Comparison of ENCODE assay signal across 14 cellular contexts in genomic region chr5:132770476-132771159, GRCh38. TPM values are rescaled to one million over a fixed set of nuclear protein-coding genes. Genes with fewer than 3 reads are reported as not detected.
DNase-seq lines count a peak whose midpoint lies in the region; ATAC-seq, FAIRE-seq and TF ChIP-seq lines count a peak whose summit lies in the region.
"Had no signal": no experiment of that assay in that cellular context is flagged by ENCODE, and none has a peak within 500 bp of the region (broad histone marks: within the 10 kb centered on the region; RNA-seq: fewer than 3 reads in every experiment).

No MANE protein-coding gene starts in this region.

- H4K20me1 ChIP-seq in endothelial cell of umbilical vein (replicated peaks; ENCODE audit: control insufficient read depth, extremely low read depth, insufficient read depth, low read length), result no peaks in the 10 kb centered on the region

- TF ChIP-seq POLR2A in Peyer's patch (IDR thresholded peaks at IDR 0.05) (no peak), endothelial cell of umbilical vein (IDR thresholded peaks at IDR 0.05; ENCODE audit: low read depth, low read length) (no peak)

- peak overlapping the region in 1 of 2 experiments; percentile 30 for H3K4ac ChIP-seq in mesenchymal stem cell (ENCODE audit: low read depth in 1 of 2, low read length in 2 of 2)

- peak overlapping the region; percentile 68 for H2BK120ac ChIP-seq in mesenchymal stem cell (ENCODE audit: low read depth, low read length)

- H3K9me1 ChIP-seq in endothelial cell of umbilical vein (replicated peaks; ENCODE audit: control insufficient read depth, extremely low read depth, insufficient read depth, low read length), result no peaks in the 10 kb centered on the region

- H2BK15ac ChIP-seq in mesenchymal stem cell (ENCODE audit: low read depth, poor library complexity, severe bottlenecking), result no peak overlapping the region

- no peak overlapping the region for H2BK12ac ChIP-seq in mesenchymal stem cell (ENCODE audit: low read length in 2 of 2)

- 96% methylated on average over 8 of the region's 8 CpGs for WGBS in mesenchymal stem cell

- H3K79me2 ChIP-seq in endothelial cell of umbilical vein (ENCODE audit: control insufficient read depth, insufficient read depth, low read length), result peaks cover 61% of the 10 kb centered on the region

- no peak overlapping the region for H3K9ac ChIP-seq in endothelial cell of umbilical vein (replicated peaks; ENCODE audit: extremely low read depth, insufficient read depth, low read length)
- no peak overlapping the region for H3K9ac ChIP-seq in mesenchymal stem cell (ENCODE audit: low read length)

- peak overlapping the region; percentile 51 for H2AK5ac ChIP-seq in mesenchymal stem cell (ENCODE audit: low read length, severe bottlenecking)

- H3K4me3 ChIP-seq in Peyer's patch (no peak overlapping the region), endothelial cell of umbilical vein (replicated peaks in 1 of 3; ENCODE audit: insufficient read depth in 1 of 3, low read depth in 1 of 3, low read length in 3 of 3) (no peak overlapping the region), mesenchymal stem cell (ENCODE audit: insufficient read depth in 1 of 2, low read depth in 1 of 2, low read length in 2 of 2) (no peak overlapping the region)

- no peak overlapping the region for H4K91ac ChIP-seq in mesenchymal stem cell (ENCODE audit: low read length)

- no TSS peak for BruUV-seq in endothelial cell of umbilical vein (replicated peaks; lab: Mats Ljungman, UMichigan)

- intact Hi-C loops in endothelial cell of umbilical vein (cut with micrococcal nuclease), result no loop called here

- no peak overlapping the region for H3K23ac ChIP-seq in mesenchymal stem cell (ENCODE audit: low read length in 2 of 2)

- peak overlapping the region in 1 of 4 donors; percentile 18 for H3K27ac ChIP-seq in Peyer's patch
- H3K27ac ChIP-seq in endothelial cell of umbilical vein (ENCODE audit: insufficient read depth, low read depth, low read length), result peak overlapping the region; percentile 55
- H3K27ac ChIP-seq in mesenchymal stem cell (ENCODE audit: low read length, poor library complexity, severe bottlenecking), result no peak overlapping the region
- H3K27ac ChIP-seq in temporal lobe (ENCODE audit: low read depth, low read length), result peak overlapping the region; percentile 94
- H3K27ac ChIP-seq: foreskin keratinocyte had no signal

- H3K9me3 ChIP-seq in Peyer's patch (no peaks in the 10 kb centered on the region), endothelial cell of umbilical vein (replicated peaks; ENCODE audit: control insufficient read depth, insufficient read depth, low read length) (no peaks in the 10 kb centered on the region), mesenchymal stem cell (ENCODE audit: control insufficient read depth, low read length) (no peaks in the 10 kb centered on the region)

- no peaks in the 10 kb centered on the region for H3K27me3 ChIP-seq in Peyer's patch
- H3K27me3 ChIP-seq in endothelial cell of umbilical vein (ENCODE audit: control insufficient read depth in 2 of 2, insufficient read depth in 2 of 2, low read length in 2 of 2), result no peaks in the 10 kb centered on the region
- no peaks in the 10 kb centered on the region for H3K27me3 ChIP-seq in mesenchymal stem cell (ENCODE audit: control insufficient read depth in 1 of 2, insufficient read depth in 1 of 2, low read length in 2 of 2)
- H3K27me3 ChIP-seq: foreskin keratinocyte had no signal

- peak in 2 of 3 donors; percentile 24 to 34 for DNase-seq in Peyer's patch
- DNase-seq in endothelial cell of umbilical vein (ENCODE audit: low read depth, low spot score), result peak; percentile 68
- no peak for DNase-seq in mesenchymal stem cell
- no peak for DNase-seq in NCI-H2081 treated with DMSO at 0.1 percent for 48 hours (lab: John Stamatoyannopoulos, UW)
- no peak for DNase-seq in hepatic stellate cell (ENCODE audit: low spot score)
- DNase-seq: foreskin keratinocyte, left colon, NCI-H1092 treated with DMSO at 0.1 percent for 48 hours, NCI-H345 had no signal

- H2BK5ac ChIP-seq in mesenchymal stem cell (ENCODE audit: low read depth, low read length, poor library complexity, severe bottlenecking), result no peak overlapping the region

- TF ChIP-seq CTCF in Peyer's patch (IDR thresholded peaks at IDR 0.05), result no peak
- no peak for TF ChIP-seq CTCF in endothelial cell of umbilical vein (IDR thresholded peaks at IDR 0.05; ENCODE audit: extremely low read depth in 1 of 2, insufficient read depth in 1 of 2, low read depth in 1 of 2, low read length in 2 of 2)

- peak; percentile 78 for FAIRE-seq in endothelial cell of umbilical vein (lab: Jason Lieb, UNC)
- FAIRE-seq: G401.6, GM18507 had no signal

- no peak overlapping the region for H3K14ac ChIP-seq in mesenchymal stem cell (ENCODE audit: low read length in 2 of 2)

- H4K8ac ChIP-seq in mesenchymal stem cell (ENCODE audit: low read length), result no peak overlapping the region

- H3K4me1 ChIP-seq in Peyer's patch (peaks cover 0 to 31% (median 0%) of the 10 kb centered on the region in 4 donors), endothelial cell of umbilical vein (ENCODE audit: control insufficient read depth, extremely low read depth, insufficient read depth, low read length) (peaks cover 28% of the 10 kb centered on the region), mesenchymal stem cell (ENCODE audit: control insufficient read depth, insufficient read depth, low read depth, low read length) (peaks cover 55% of the 10 kb centered on the region)

- H2AFZ ChIP-seq in endothelial cell of umbilical vein (ENCODE audit: low read depth, low read length) (no peak overlapping the region), mesenchymal stem cell (ENCODE audit: low read depth, low read length) (no peak overlapping the region)

- no peaks in the 10 kb centered on the region for H3K36me3 ChIP-seq in Peyer's patch
- no peaks in the 10 kb centered on the region for H3K36me3 ChIP-seq in endothelial cell of umbilical vein (ENCODE audit: control insufficient read depth in 2 of 2, extremely low read depth in 1 of 2, insufficient read depth in 2 of 2, low read length in 2 of 2)
- H3K36me3 ChIP-seq in mesenchymal stem cell (ENCODE audit: control insufficient read depth in 1 of 2, insufficient read depth in 2 of 2, low read depth in 1 of 2, low read length in 2 of 2), result peaks cover 0 to 31% of the 10 kb centered on the region in 2 experiments

- H3K4me2 ChIP-seq in endothelial cell of umbilical vein (ENCODE audit: insufficient read depth, low read length), result no peak overlapping the region
- H3K4me2 ChIP-seq in mesenchymal stem cell (ENCODE audit: low read length, poor library complexity, severe bottlenecking), result no peak overlapping the region

- peaks cover 60% of the 10 kb centered on the region for H3K79me1 ChIP-seq in mesenchymal stem cell (replicated peaks; ENCODE audit: low read length, poor library complexity, severe bottlenecking)

- dilution Hi-C loops in endothelial cell of umbilical vein (cut with MboI; ENCODE audit: extremely low pct_ligation_motif_present, low sequenced_read_pairs), result no loop called here

- CTCF ChIA-PET in endothelial cell of umbilical vein (lab: Charles Lee), result interaction anchor here (1.3 to 4.1 kb wide), 4 partner anchors 16 to 50 kb away, joined by 4 to 17 read pairs (median 10); partner anchors contain the start of genes CCNI2 and KIF3A

- POLR2A ChIA-PET in endothelial cell of umbilical vein (lab: Charles Lee), result no interaction called here

- H3K18ac ChIP-seq in mesenchymal stem cell (ENCODE audit: low read depth in 1 of 2, low read length in 2 of 2), result peak overlapping the region in 1 of 2 experiments; percentile 23

- ATAC-seq in HG03135 (IDR thresholded peaks at IDR 0.05; ENCODE audit: unreplicated experiment), result no peak
- ATAC-seq: foreskin keratinocyte, left colon had no signal

RNA-seq across cellular contexts. Expression of gene SEPTIN8, which starts 6.4 kb away (rescaled TPM):
- total RNA-seq in Peyer's patch (10 to 100 TPM; 33.6 to 85.8 (median 56.2) TPM), endothelial cell of umbilical vein (77.2 and 82.1 TPM in 2 replicates), temporal lobe (27.3 TPM)
- polyA plus RNA-seq in endothelial cell of umbilical vein, result 45.3 and 56.6 TPM in 2 replicates
- polyA plus RNA-seq in endothelial cell of umbilical vein (2011; cell fraction: cytosol; rRNA removed), result 56.2 and 59.9 TPM in 2 replicates
- polyA plus RNA-seq in endothelial cell of umbilical vein (2011; cell fraction: nucleus; rRNA removed), result 169 and 191 TPM in 2 replicates
- 64.5 and 64.8 TPM in 2 replicates for polyA plus RNA-seq in endothelial cell of umbilical vein (2012)
- 74.2 and 83.0 TPM in 2 replicates for polyA minus RNA-seq in endothelial cell of umbilical vein
- polyA minus RNA-seq in endothelial cell of umbilical vein (2011; cell fraction: cytosol; rRNA and poly(A)+ RNA removed), result 8.4 TPM
- 39.0 and 42.6 TPM in 2 replicates for polyA minus RNA-seq in endothelial cell of umbilical vein (2011; cell fraction: nucleus; rRNA and poly(A)+ RNA removed)
- polyA plus RNA-seq in mesenchymal stem cell (2013, experiment 1 of 2), result 56.6 TPM
- 56.6 TPM for polyA plus RNA-seq in mesenchymal stem cell (2013, experiment 2 of 2)

RNA-seq across cellular contexts. Expression of gene CCNI2, which starts 23.4 kb away (rescaled TPM):
- total RNA-seq in Peyer's patch, result 10 to 100 TPM in 2 of 4 donors, 1 to 10 TPM in 2; 7.1 to 30.8 (median 11.7) TPM
- 0.53 TPM in 1 of 2 replicates, not detected in the other for total RNA-seq in endothelial cell of umbilical vein
- 0.13 and 0.25 TPM in 2 replicates for polyA plus RNA-seq in endothelial cell of umbilical vein
- 0.08 and 0.14 TPM in 2 replicates for polyA plus RNA-seq in endothelial cell of umbilical vein (2011; cell fraction: cytosol; rRNA removed)
- 0.62 and 1.1 TPM in 2 replicates for polyA plus RNA-seq in endothelial cell of umbilical vein (2011; cell fraction: nucleus; rRNA removed)
- 3.4 and 4.1 TPM in 2 replicates for polyA plus RNA-seq in endothelial cell of umbilical vein (2012)
- 0.56 and 1.7 TPM in 2 replicates for polyA minus RNA-seq in endothelial cell of umbilical vein
- not detected for polyA minus RNA-seq in endothelial cell of umbilical vein (2011; cell fraction: cytosol; rRNA and poly(A)+ RNA removed)
- 0.58 TPM in 1 of 2 replicates, not detected in the other for polyA minus RNA-seq in endothelial cell of umbilical vein (2011; cell fraction: nucleus; rRNA and poly(A)+ RNA removed)
- not detected for polyA plus RNA-seq in mesenchymal stem cell (2013, experiment 1 of 2)
- polyA plus RNA-seq in mesenchymal stem cell (2013, experiment 2 of 2), result not detected
- total RNA-seq in temporal lobe, result under 0.01 TPM

RNA-seq across cellular contexts. Expression of gene KIF3A, which starts 33.3 kb away (rescaled TPM):
- 10 to 100 TPM in 1 of 4 donors, 1 to 10 TPM in 3; 1.5 to 32.2 (median 4.0) TPM for total RNA-seq in Peyer's patch
- 11.2 and 15.8 TPM in 2 replicates for total RNA-seq in endothelial cell of umbilical vein
- 2.4 and 3.3 TPM in 2 replicates for polyA plus RNA-seq in endothelial cell of umbilical vein
- polyA plus RNA-seq in endothelial cell of umbilical vein (2011; cell fraction: cytosol; rRNA removed), result 3.5 and 3.6 TPM in 2 replicates
- polyA plus RNA-seq in endothelial cell of umbilical vein (2011; cell fraction: nucleus; rRNA removed), result 7.8 and 12.3 TPM in 2 replicates
- 9.0 and 14.0 TPM in 2 replicates for polyA plus RNA-seq in endothelial cell of umbilical vein (2012)
- polyA minus RNA-seq in endothelial cell of umbilical vein, result 6.5 and 8.9 TPM in 2 replicates
- polyA minus RNA-seq in endothelial cell of umbilical vein (2011; cell fraction: cytosol; rRNA and poly(A)+ RNA removed), result 3.8 TPM
- polyA minus RNA-seq in endothelial cell of umbilical vein (2011; cell fraction: nucleus; rRNA and poly(A)+ RNA removed), result 8.7 and 11.6 TPM in 2 replicates
- 8.1 TPM for polyA plus RNA-seq in mesenchymal stem cell (2013, experiment 1 of 2)
- polyA plus RNA-seq in mesenchymal stem cell (2013, experiment 2 of 2), result 8.2 TPM
- 75.0 TPM for total RNA-seq in temporal lobe

RNA-seq across cellular contexts. Expression of gene SOWAHA, which starts 42.5 kb away (rescaled TPM):
- total RNA-seq in Peyer's patch (100 to 1,000 TPM in 2 of 4 donors, 10 to 100 TPM in 2; 13.2 to 128 (median 97.5) TPM), endothelial cell of umbilical vein (not detected in 2 replicates), temporal lobe (4.7 TPM)
- polyA plus RNA-seq in endothelial cell of umbilical vein, result not detected in 2 replicates
- polyA plus RNA-seq in endothelial cell of umbilical vein (2011; cell fraction: cytosol; rRNA removed), result 0.01 TPM in 1 of 2 replicates, not detected in the other
- polyA plus RNA-seq in endothelial cell of umbilical vein (2011; cell fraction: nucleus; rRNA removed), result not detected in 2 replicates
- polyA plus RNA-seq in endothelial cell of umbilical vein (2012), result not detected in 2 replicates
- polyA minus RNA-seq in endothelial cell of umbilical vein, result not detected in 2 replicates
- polyA minus RNA-seq in endothelial cell of umbilical vein (2011; cell fraction: cytosol; rRNA and poly(A)+ RNA removed), result not detected
- not detected in 2 replicates for polyA minus RNA-seq in endothelial cell of umbilical vein (2011; cell fraction: nucleus; rRNA and poly(A)+ RNA removed)
- 0.01 TPM for polyA plus RNA-seq in mesenchymal stem cell (2013, experiment 1 of 2)
- polyA plus RNA-seq in mesenchymal stem cell (2013, experiment 2 of 2), result 0.04 TPM
- total RNA-seq: CD4-positive, alpha-beta memory T cell had no signal
- polyA plus RNA-seq: foreskin keratinocyte had no signal

RNA-seq across cellular contexts. Expression of gene SHROOM1, which starts 59.8 kb away (rescaled TPM):
- 100 to 1,000 TPM in 2 of 4 donors, 10 to 100 TPM in 2; 14.9 to 200 (median 95.3) TPM for total RNA-seq in Peyer's patch
- 20.9 and 21.0 TPM in 2 replicates for total RNA-seq in endothelial cell of umbilical vein
- polyA plus RNA-seq in endothelial cell of umbilical vein, result 12.8 and 13.0 TPM in 2 replicates
- 8.3 and 9.0 TPM in 2 replicates for polyA plus RNA-seq in endothelial cell of umbilical vein (2011; cell fraction: cytosol; rRNA removed)
- 25.4 and 29.9 TPM in 2 replicates for polyA plus RNA-seq in endothelial cell of umbilical vein (2011; cell fraction: nucleus; rRNA removed)
- polyA plus RNA-seq in endothelial cell of umbilical vein (2012), result 6.9 and 11.5 TPM in 2 replicates
- 5.3 and 6.6 TPM in 2 replicates for polyA minus RNA-seq in endothelial cell of umbilical vein
- 5.3 TPM for polyA minus RNA-seq in endothelial cell of umbilical vein (2011; cell fraction: cytosol; rRNA and poly(A)+ RNA removed)
- 7.0 and 11.0 TPM in 2 replicates for polyA minus RNA-seq in endothelial cell of umbilical vein (2011; cell fraction: nucleus; rRNA and poly(A)+ RNA removed)
- 8.7 TPM for polyA plus RNA-seq in mesenchymal stem cell (2013, experiment 1 of 2)
- 10.3 TPM for polyA plus RNA-seq in mesenchymal stem cell (2013, experiment 2 of 2)
- 2.2 TPM for total RNA-seq in temporal lobe
- polyA plus RNA-seq: CD4-positive, alpha-beta memory T cell had no signal

Comparison
In these comparisons a context has a peak if more than half of its experiments do, and no peak if none do; other contexts are left out.
1. DNase-seq: peak in Peyer's patch (2 of 3) and endothelial cell of umbilical vein (single experiment); none in mesenchymal stem cell (single experiment), NCI-H2081 treated with DMSO at 0.1 percent for 48 hours (single experiment) and hepatic stellate cell (single experiment).